ENCODE assay signal across 18 cellular contexts in genomic region chr7:272631-273030, GRCh38. TPM values are rescaled to one million over a fixed set of nuclear protein-coding genes. Genes with fewer than 3 reads are reported as not detected.
DNase-seq lines count a peak whose midpoint lies in the region; ATAC-seq and TF ChIP-seq lines count a peak whose summit lies in the region.
"Had no signal": no experiment of that assay in that cellular context is flagged by ENCODE, and none has a peak within 500 bp of the region (broad histone marks: within the 10 kb centered on the region; RNA-seq: fewer than 3 reads in every experiment).

No MANE protein-coding gene starts in this region.

- peaks cover 10% of the 10 kb centered on the region for H3K9me3 Mint-ChIP-seq in chondrocyte (ENCODE audit: low read depth)

- H3K9me3 ChIP-seq in osteoblast (ENCODE audit: low read depth, low read length) (peaks cover 10% of the 10 kb centered on the region), upper lobe of right lung (no peaks in the 10 kb centered on the region)

- no peaks in the 10 kb centered on the region for H3K79me2 ChIP-seq in osteoblast (ENCODE audit: insufficient read depth, low read length)

- no peaks in the 10 kb centered on the region for H3K36me3 ChIP-seq in osteoblast (ENCODE audit: insufficient read depth, low read length)
- no peaks in the 10 kb centered on the region for H3K36me3 ChIP-seq in upper lobe of right lung

- no peaks in the 10 kb centered on the region for H3K4me1 ChIP-seq in osteoblast (ENCODE audit: insufficient read depth, low read length)
- no peaks in the 10 kb centered on the region for H3K4me1 ChIP-seq in upper lobe of right lung

- intact Hi-C loops in Right ventricle myocardium inferior (cut with DNase I): no loop called here
- intact Hi-C loops in Right ventricle myocardium superior (cut with DNase I): no loop called here
- intact Hi-C loops in upper lobe of right lung (cut with DNase I): no loop called here

- H3K27ac ChIP-seq in osteoblast (ENCODE audit: low read depth, low read length) (no peak overlapping the region), upper lobe of right lung (no peak overlapping the region)
- H3K27ac ChIP-seq: GM23248 had no signal

- no peak overlapping the region for H2AFZ ChIP-seq in osteoblast (ENCODE audit: low read length)
- H2AFZ ChIP-seq: GM23248 had no signal

- H3K27me3 ChIP-seq in osteoblast (ENCODE audit: insufficient read depth, low read length): peaks cover 17% of the 10 kb centered on the region
- H3K27me3 ChIP-seq in upper lobe of right lung: no peaks in the 10 kb centered on the region

- peaks cover 4% of the 10 kb centered on the region for H4K20me1 ChIP-seq in osteoblast (ENCODE audit: insufficient read depth, low read length)

- H3K4me1 Mint-ChIP-seq in chondrocyte (ENCODE audit: low read depth): peaks cover 12% of the 10 kb centered on the region

- no peak overlapping the region for H3K4me2 ChIP-seq in osteoblast (ENCODE audit: insufficient read depth, low read length)

- H3K4me3 Mint-ChIP-seq in chondrocyte (ENCODE audit: unreplicated experiment): no peak overlapping the region
- H3K4me3 Mint-ChIP-seq: CD4-positive, alpha-beta T cell had no signal

- H3K4me3 ChIP-seq in osteoblast (ENCODE audit: insufficient read depth, low read length) (no peak overlapping the region), upper lobe of right lung (no peak overlapping the region)
- H3K4me3 ChIP-seq: GM12878, GM23248 had no signal

- peak; percentile 47 for DNase-seq in Right ventricle myocardium inferior (ENCODE audit: missing footprints)
- DNase-seq in Right ventricle myocardium superior: no peak
- DNase-seq in chondrocyte (ENCODE audit: low spot score): peak; percentile 79
- DNase-seq in osteoblast (ENCODE audit: insufficient read length, low spot score, missing footprints): peak; percentile 8
- DNase-seq in upper lobe of right lung: no peak
- DNase-seq in RKO (ENCODE audit: low spot score): no peak
- no peak for DNase-seq in NCI-H1694 (lab: John Stamatoyannopoulos, UW)
- no peak for DNase-seq in iPS-NIHi7 (ENCODE audit: extremely low spot score)
- DNase-seq: ACHN; C1 segment of cervical spinal cord; Calu3; CD4-positive, alpha-beta T cell; DMS79; GM23248 had no signal

- no peak overlapping the region for H3K27ac Mint-ChIP-seq in chondrocyte (ENCODE audit: unreplicated experiment)
- H3K27ac Mint-ChIP-seq: CD4-positive, alpha-beta T cell had no signal

- peaks cover 5% of the 10 kb centered on the region for H3K27me3 Mint-ChIP-seq in chondrocyte (ENCODE audit: low read depth)

- TF ChIP-seq CTCF in chondrocyte (IDR thresholded peaks at IDR 0.05) (no peak), osteoblast (IDR thresholded peaks at IDR 0.05; ENCODE audit: extremely low read depth, low read depth, low read length) (no peak), upper lobe of right lung (IDR thresholded peaks at IDR 0.05) (no peak)

- H3K36me3 Mint-ChIP-seq in chondrocyte (ENCODE audit: low read depth): peaks cover 5% of the 10 kb centered on the region

- no peak for ATAC-seq in Right ventricle myocardium inferior
- no peak for ATAC-seq in Right ventricle myocardium superior (ENCODE audit: poor library complexity)
- peak; percentile 16 for ATAC-seq in upper lobe of right lung
- ATAC-seq: GM12878 had no signal

RNA-seq across cellular contexts. Expression of gene FOXL3, which starts 17.3 kb away (rescaled TPM):
- total RNA-seq in Right ventricle myocardium inferior (not detected), Right ventricle myocardium superior (not detected), chondrocyte (not detected in 3 replicates), osteoblast (not detected in 2 replicates), upper lobe of right lung (not detected)
- total RNA-seq: A172; Calu3; CD4-positive, alpha-beta T cell; G401; GM12878; GM23248; HT-29 had no signal

Comparison
In these comparisons a context has a peak if more than half of its experiments do, and no peak if none do; other contexts are left out.
1. DNase-seq: peak in Right ventricle myocardium inferior (single experiment), chondrocyte (single experiment) and osteoblast (single experiment); none in Right ventricle myocardium superior (single experiment), upper lobe of right lung (single experiment), RKO (single experiment), NCI-H1694 (single experiment) and iPS-NIHi7 (single experiment).